In the genomic region with DNA sequence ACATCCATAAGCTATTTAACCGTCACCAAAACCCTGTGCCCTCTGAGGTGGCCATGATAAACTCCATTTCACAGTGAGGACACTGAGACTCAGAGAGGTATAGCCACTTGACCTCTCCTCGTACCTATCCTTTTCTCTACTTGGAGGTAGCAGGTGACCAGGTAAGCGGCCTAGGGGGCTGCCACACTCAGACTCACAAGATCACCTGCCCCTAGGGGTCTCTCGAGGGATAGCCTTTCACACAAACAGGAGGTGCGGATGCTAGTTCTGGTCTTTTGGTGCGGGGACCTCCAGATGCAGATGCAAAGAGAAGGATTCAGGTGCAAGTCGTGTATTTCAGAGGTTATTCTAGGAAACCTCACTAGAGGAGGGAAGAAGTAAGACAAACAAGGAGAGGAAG, we compare ENCODE assay signal across 19 cellular contexts. TPM values are rescaled to one million over a fixed set of nuclear protein-coding genes. Genes with fewer than 3 reads are reported as not detected.
"Had no signal": no experiment of that assay in that cellular context is flagged by ENCODE, and none has a peak within 500 bp of the region (broad histone marks: within the 10 kb centered on the region; RNA-seq: fewer than 3 reads in every experiment).

No MANE protein-coding gene starts in this region.

- DNase-seq: activated CD4-positive, alpha-beta T cell treated with anti-CD3 and anti-CD28 coated beads for 4 hours; activated CD8-positive, alpha-beta memory T cell treated with anti-CD3 and anti-CD28 coated beads, Interleukin-2, amount 50 U/mL, for 4 hours; activated CD8-positive, alpha-beta T cell treated with anti-CD3 and anti-CD28 coated beads for 36 hours; activated naive CD4-positive, alpha-beta T cell; heart left ventricle; stimulated activated CD4-positive, alpha-beta T cell treated with anti-CD3 and anti-CD28 coated beads, Interleukin-4, amount 100 ng/mL, for 4 hours; stomach had no signal

- H3K4me3 ChIP-seq: ascending aorta, heart left ventricle, skin epidermis, stomach, thoracic aorta had no signal

- H3K27ac ChIP-seq: ascending aorta, heart left ventricle, neutrophil, skin epidermis, stomach, thoracic aorta, VCaP had no signal

- H3K4me3 Mint-ChIP-seq: activated CD8-positive, alpha-beta T cell treated with anti-CD3 and anti-CD28 coated beads for 36 hours; mesothelial cell of epicardium had no signal

- H3K36me3 Mint-ChIP-seq: mesothelial cell of epicardium had no signal

- H3K36me3 ChIP-seq: ascending aorta, heart left ventricle, neutrophil, stomach, thoracic aorta had no signal

- H3K4me1 Mint-ChIP-seq: mesothelial cell of epicardium had no signal

- H3K4me1 ChIP-seq: ascending aorta, heart left ventricle, stomach had no signal

- H3K9me3 ChIP-seq: ascending aorta, neutrophil, thoracic aorta had no signal

- H3K27me3 ChIP-seq: ascending aorta, neutrophil, stomach had no signal

- H3K27ac Mint-ChIP-seq: activated CD8-positive, alpha-beta T cell treated with anti-CD3 and anti-CD28 coated beads for 36 hours; mesothelial cell of epicardium had no signal

- H3K9me3 Mint-ChIP-seq: activated CD8-positive, alpha-beta T cell treated with anti-CD3 and anti-CD28 coated beads for 36 hours had no signal

RNA-seq across cellular contexts. Expression of gene MS4A18, which starts 14.6 kb away (rescaled TPM):
- total RNA-seq: activated CD8-positive, alpha-beta T cell treated with anti-CD3 and anti-CD28 coated beads for 36 hours; ascending aorta; endothelial cell of umbilical vein; frontal cortex; heart left ventricle; kidney epithelial cell; liver; mesothelial cell of epicardium; myocyte; stomach; thoracic aorta; urinary bladder had no signal
- polyA plus RNA-seq: endothelial cell of umbilical vein, heart left ventricle, liver, urinary bladder had no signal

RNA-seq across cellular contexts. Expression of gene MS4A15, which starts 17.6 kb away (rescaled TPM):
- total RNA-seq: activated CD8-positive, alpha-beta T cell treated with anti-CD3 and anti-CD28 coated beads for 36 hours; ascending aorta; endothelial cell of umbilical vein; frontal cortex; heart left ventricle; kidney epithelial cell; liver; myocyte; stomach; thoracic aorta; urinary bladder had no signal
- polyA plus RNA-seq: endothelial cell of umbilical vein, heart left ventricle, liver, stomach, urinary bladder had no signal

RNA-seq across cellular contexts. Expression of gene MS4A8, which starts 39.7 kb away (rescaled TPM):
- total RNA-seq: activated CD8-positive, alpha-beta T cell treated with anti-CD3 and anti-CD28 coated beads for 36 hours; ascending aorta; endothelial cell of umbilical vein; heart left ventricle; kidney epithelial cell; liver; mesothelial cell of epicardium; myocyte; thoracic aorta had no signal
- polyA plus RNA-seq: endothelial cell of umbilical vein, heart left ventricle, urinary bladder had no signal

RNA-seq across cellular contexts. Expression of gene MS4A10, which starts 46.0 kb away (rescaled TPM):
- total RNA-seq: activated CD8-positive, alpha-beta T cell treated with anti-CD3 and anti-CD28 coated beads for 36 hours; ascending aorta; endothelial cell of umbilical vein; frontal cortex; heart left ventricle; kidney epithelial cell; liver; mesothelial cell of epicardium; myocyte; thoracic aorta; urinary bladder had no signal
- polyA plus RNA-seq: endothelial cell of umbilical vein, heart left ventricle, liver, stomach, urinary bladder had no signal
